ENCODE assay signal across 12 cellular contexts in genomic region chr6:15308445-15309213, GRCh38.
DNase-seq lines count a peak whose midpoint lies in the region; ATAC-seq and TF ChIP-seq lines count a peak whose summit lies in the region.
"Had no signal": no experiment of that assay in that cellular context is flagged by ENCODE, and none has a peak within 500 bp of the region (broad histone marks: within the 10 kb centered on the region; RNA-seq: fewer than 3 reads in every experiment).

No MANE protein-coding gene starts in this region.

- H3K27me3 Mint-ChIP-seq in activated naive CD8-positive, alpha-beta T cell treated with anti-CD3 and anti-CD28 coated beads for 36 hours, result no peaks in the 10 kb centered on the region
- H3K27me3 Mint-ChIP-seq in neural crest cell (ENCODE audit: low read depth), result no peaks in the 10 kb centered on the region

- in situ Hi-C loops in G401 (cut with HindIII; ENCODE audit: low sequenced_read_pairs), result no loop called here

- H3K36me3 Mint-ChIP-seq in activated naive CD8-positive, alpha-beta T cell treated with anti-CD3 and anti-CD28 coated beads for 36 hours, result peaks cover 31% of the 10 kb centered on the region
- no peaks in the 10 kb centered on the region for H3K36me3 Mint-ChIP-seq in neural crest cell (ENCODE audit: low read depth)

- peaks cover 72% of the 10 kb centered on the region for H3K4me1 Mint-ChIP-seq in activated naive CD8-positive, alpha-beta T cell treated with anti-CD3 and anti-CD28 coated beads for 36 hours
- H3K4me1 Mint-ChIP-seq in neural crest cell, result peaks cover 66% of the 10 kb centered on the region

- H3K27ac Mint-ChIP-seq in activated naive CD8-positive, alpha-beta T cell treated with anti-CD3 and anti-CD28 coated beads for 36 hours, result peak overlapping the region; percentile 67
- peak overlapping the region; percentile 59 for H3K27ac Mint-ChIP-seq in neural crest cell (ENCODE audit: unreplicated experiment)

- H3K4me3 Mint-ChIP-seq in activated naive CD8-positive, alpha-beta T cell treated with anti-CD3 and anti-CD28 coated beads for 36 hours, result peak overlapping the region; percentile 38
- no peak overlapping the region for H3K4me3 Mint-ChIP-seq in neural crest cell

- H3K9me3 Mint-ChIP-seq in activated naive CD8-positive, alpha-beta T cell treated with anti-CD3 and anti-CD28 coated beads for 36 hours, result no peaks in the 10 kb centered on the region
- no peaks in the 10 kb centered on the region for H3K9me3 Mint-ChIP-seq in neural crest cell

- peak; percentile 34 for DNase-seq in G401 (ENCODE audit: low spot score)
- peak; percentile 57 to 58 for DNase-seq in Kasumi-1 (lab: John Stamatoyannopoulos, UW)
- DNase-seq in activated naive CD8-positive, alpha-beta T cell treated with anti-CD3 and anti-CD28 coated beads for 36 hours, result no peak
- no peak for DNase-seq in neural crest cell (ENCODE audit: low read depth, low spot score)
- DNase-seq in NK-92 treated with Interleukin-12 subunit alpha and Interleukin-12 subunit beta, amount 100 ng/mL, for 24 hours (lab: John Stamatoyannopoulos, UW), result no peak
- DNase-seq in RPMI8226, result no peak
- DNase-seq in AG08395 (ENCODE audit: low spot score), result no peak
- DNase-seq: brain microvascular endothelial cell, GDM1, left lung, thyroid gland had no signal

- TF ChIP-seq CTCF in neural crest cell (conservative IDR thresholded peaks at IDR 0.05), result no peak

- no peak for ATAC-seq in GM19397 (IDR thresholded peaks at IDR 0.05; ENCODE audit: unreplicated experiment)
- ATAC-seq: left lung had no signal

Comparison
In these comparisons a context has a peak if more than half of its experiments do, and no peak if none do; other contexts are left out.
1. DNase-seq: peak in G401 (single experiment) and Kasumi-1 (2 of 2); none in activated naive CD8-positive, alpha-beta T cell treated with anti-CD3 and anti-CD28 coated beads for 36 hours (single experiment), neural crest cell (single experiment), NK-92 treated with Interleukin-12 subunit alpha and Interleukin-12 subunit beta, amount 100 ng/mL, for 24 hours (single experiment), RPMI8226 (single experiment) and AG08395 (single experiment).